ENCODE assay signal across 8 cellular contexts in genomic region chr2:38959938-38960608, GRCh38.
DNase-seq lines count a peak whose midpoint lies in the region; ATAC-seq and TF ChIP-seq lines count a peak whose summit lies in the region.

No MANE protein-coding gene starts in this region.

- peaks cover 17% of the 10 kb centered on the region for H3K27me3 ChIP-seq in CD4-positive, CD25-positive, alpha-beta regulatory T cell (ENCODE audit: control insufficient read depth, insufficient read depth, low read length)
- no peaks in the 10 kb centered on the region; the same call in 1 of the 2 replicates for H3K27me3 ChIP-seq in H7 (ENCODE audit: control insufficient read depth, insufficient read depth, low read length)
- no peaks in the 10 kb centered on the region for H3K27me3 ChIP-seq in colonic mucosa

- no peak overlapping the region for H3K27ac ChIP-seq in CD4-positive, CD25-positive, alpha-beta regulatory T cell (ENCODE audit: insufficient read depth, low read length, poor library complexity, severe bottlenecking)
- H3K27ac ChIP-seq in colonic mucosa: no peak overlapping the region

- peaks cover 11% of the 10 kb centered on the region for H3K4me1 ChIP-seq in CD4-positive, CD25-positive, alpha-beta regulatory T cell (ENCODE audit: control insufficient read depth, insufficient read depth, low read length, poor library complexity, severe bottlenecking)
- no peaks in the 10 kb centered on the region for H3K4me1 ChIP-seq in colonic mucosa

- H3K9me3 Mint-ChIP-seq in CD4-positive, CD25-positive, alpha-beta regulatory T cell: no peaks in the 10 kb centered on the region

- no peak for TF ChIP-seq CTCF in colonic mucosa (IDR thresholded peaks at IDR 0.05)

- DNase-seq in CD4-positive, CD25-positive, alpha-beta regulatory T cell: peak; percentile 17 to 86 (median 53)
- DNase-seq in H7: peak; percentile 68
- peak; percentile 62 for DNase-seq in activated CD4-positive, CD25-positive, alpha-beta regulatory T cell treated with anti-CD3 and anti-CD28 coated beads, Interleukin-2, amount 50 U/mL, for 72 hours
- DNase-seq in colonic mucosa: peak; percentile 73
- DNase-seq in kidney glomerular epithelial cell (lab: John Stamatoyannopoulos, UW): peak; percentile 1
- DNase-seq in stimulated activated CD4-positive, alpha-beta T cell treated with anti-CD3 and anti-CD28 coated beads, Interleukin-1b, Interleukin-23, amount 100 ng/mL, for 4 hours (ENCODE audit: low read depth in 2 of 2): peak; percentile 40 to 58
- DNase-seq in SIG-M5 (lab: John Stamatoyannopoulos, UW): no peak

- H3K4me3 Mint-ChIP-seq in CD4-positive, CD25-positive, alpha-beta regulatory T cell: peak overlapping the region in 2 of 4 donors; percentile 19 to 33

- no peaks in the 10 kb centered on the region for H3K36me3 Mint-ChIP-seq in CD4-positive, CD25-positive, alpha-beta regulatory T cell

- no peak overlapping the region for H3K27ac Mint-ChIP-seq in CD4-positive, CD25-positive, alpha-beta regulatory T cell

- peaks cover 0 to 4% (median 3%) of the 10 kb centered on the region in 4 donors for H3K4me1 Mint-ChIP-seq in CD4-positive, CD25-positive, alpha-beta regulatory T cell

- H3K4me3 ChIP-seq in CD4-positive, CD25-positive, alpha-beta regulatory T cell (ENCODE audit: low read depth, low read length): no peak overlapping the region
- peak overlapping the region; percentile 6; the same call in 1 of the 2 replicates for H3K4me3 ChIP-seq in H7 (ENCODE audit: insufficient read depth, low read depth, low read length)
- H3K4me3 ChIP-seq in colonic mucosa: peak overlapping the region; percentile 38

- no peaks in the 10 kb centered on the region for H3K9me3 ChIP-seq in CD4-positive, CD25-positive, alpha-beta regulatory T cell (ENCODE audit: control insufficient read depth in 2 of 2, low read length in 2 of 2)
- H3K9me3 ChIP-seq in colonic mucosa: no peaks in the 10 kb centered on the region

- peak overlapping the region in 1 of 2 donors; percentile 66 for H3K9ac ChIP-seq in colonic mucosa (ENCODE audit: low read depth in 2 of 2, low read length in 2 of 2)

- ATAC-seq in CD4-positive, CD25-positive, alpha-beta regulatory T cell (ENCODE audit: low read depth in 2 of 2): peak; percentile 92 to 95
- ATAC-seq in GM21526 (IDR thresholded peaks at IDR 0.05; ENCODE audit: low FRiP score, unreplicated experiment): no peak

- peaks cover 38% of the 10 kb centered on the region for H3K27me3 Mint-ChIP-seq in CD4-positive, CD25-positive, alpha-beta regulatory T cell

- intact Hi-C loops in colonic mucosa (cut with DNase I): no loop called here

- no peaks in the 10 kb centered on the region for H3K36me3 ChIP-seq in CD4-positive, CD25-positive, alpha-beta regulatory T cell (ENCODE audit: control insufficient read depth, insufficient read depth, low read length)
- H3K36me3 ChIP-seq in H7 (replicated peaks; ENCODE audit: control insufficient read depth, insufficient read depth, low read length) (no peaks in the 10 kb centered on the region), colonic mucosa (no peaks in the 10 kb centered on the region)
